1 cellular context compared by ENCODE assay signal in the genomic region with DNA sequence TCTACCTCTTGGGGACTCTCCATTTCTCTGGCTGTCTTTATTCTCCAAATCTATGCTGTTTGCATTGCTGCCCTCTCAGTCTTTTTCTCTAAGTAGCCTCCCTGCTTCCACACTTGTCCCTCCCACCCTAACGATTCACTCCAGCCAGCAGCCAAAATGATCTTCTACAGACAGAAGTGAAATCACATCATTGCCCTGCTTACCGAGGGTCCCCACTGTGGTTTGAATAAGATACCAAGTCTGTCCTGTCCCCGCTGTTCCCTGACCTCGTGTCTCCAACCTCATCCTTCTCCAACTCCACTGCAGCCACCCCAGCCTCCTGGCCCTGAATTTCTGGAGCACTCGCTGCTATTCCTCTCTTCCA.
A peak's percentile ranks its signal among the peaks of the same experiment; 100 is the strongest.
TF ChIP-seq lines count a peak whose summit lies in the region.

No MANE protein-coding gene starts in this region.

TF ChIP-seq in HepG2, 621 proteins besides CTCF, POLR2A, EP300 and RAD21:
- TF ChIP-seq ATF7-NPFF (CRISPR knock-in tag; IDR thresholded peaks at IDR 0.05; ENCODE audit: low read depth), result 0 out of 2 replicates have a peak, but pooled peaks have one; percentile 27
- TF ChIP-seq ZNF619 (CRISPR knock-in tag; IDR thresholded peaks at IDR 0.05), result 0 out of 2 replicates have a peak, but pooled peaks have one; percentile 56
- no peak for TF ChIP-seq POGZ (CRISPR knock-in tag; IDR thresholded peaks at IDR 0.05)
- TF ChIP-seq, protein P1, sequence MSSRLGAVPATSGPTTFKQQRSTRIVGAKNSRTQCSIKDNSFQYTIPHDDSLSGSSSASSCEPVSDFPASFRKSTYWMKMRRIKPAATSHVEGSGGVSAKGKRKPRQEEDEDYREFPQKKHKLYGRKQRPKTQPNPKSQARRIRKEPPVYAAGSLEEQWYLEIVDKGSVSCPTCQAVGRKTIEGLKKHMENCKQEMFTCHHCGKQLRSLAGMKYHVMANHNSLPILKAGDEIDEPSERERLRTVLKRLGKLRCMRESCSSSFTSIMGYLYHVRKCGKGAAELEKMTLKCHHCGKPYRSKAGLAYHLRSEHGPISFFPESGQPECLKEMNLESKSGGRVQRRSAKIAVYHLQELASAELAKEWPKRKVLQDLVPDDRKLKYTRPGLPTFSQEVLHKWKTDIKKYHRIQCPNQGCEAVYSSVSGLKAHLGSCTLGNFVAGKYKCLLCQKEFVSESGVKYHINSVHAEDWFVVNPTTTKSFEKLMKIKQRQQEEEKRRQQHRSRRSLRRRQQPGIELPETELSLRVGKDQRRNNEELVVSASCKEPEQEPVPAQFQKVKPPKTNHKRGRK (CRISPR knock-in tag; IDR thresholded peaks at IDR 0.05), result 0 out of 2 replicates have a peak, but pooled peaks have one; percentile 27
- TF ChIP-seq ZNF788 (CRISPR knock-in tag; IDR thresholded peaks at IDR 0.05; ENCODE audit: borderline replicate concordance), result 0 out of 2 replicates have a peak, but pooled peaks have one; percentile 16
- TF ChIP-seq SP4 (CRISPR knock-in tag; IDR thresholded peaks at IDR 0.05), result 0 out of 2 replicates have a peak, but pooled peaks have one; percentile 10
- TF ChIP-seq MAZ (IDR thresholded peaks at IDR 0.05; ENCODE audit: borderline replicate concordance, low read depth, low read length), result no peak
- TF ChIP-seq MAZ (CRISPR knock-in tag; IDR thresholded peaks at IDR 0.05; ENCODE audit: low read depth), result 0 out of 2 replicates have a peak, but pooled peaks have one; percentile 6
- TF ChIP-seq, protein P2, sequence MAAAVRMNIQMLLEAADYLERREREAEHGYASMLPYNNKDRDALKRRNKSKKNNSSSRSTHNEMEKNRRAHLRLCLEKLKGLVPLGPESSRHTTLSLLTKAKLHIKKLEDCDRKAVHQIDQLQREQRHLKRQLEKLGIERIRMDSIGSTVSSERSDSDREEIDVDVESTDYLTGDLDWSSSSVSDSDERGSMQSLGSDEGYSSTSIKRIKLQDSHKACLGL (CRISPR knock-in tag; IDR thresholded peaks at IDR 0.05), result peak; percentile 64; the same call in 1 of the 2 replicates
- no peak for TF ChIP-seq ZNF839 (CRISPR knock-in tag; IDR thresholded peaks at IDR 0.05; ENCODE audit: borderline replicate concordance)
- TF ChIP-seq ZNF607 (CRISPR knock-in tag; IDR thresholded peaks at IDR 0.05; ENCODE audit: borderline replicate concordance), result 0 out of 2 replicates have a peak, but pooled peaks have one; percentile 18
- TF ChIP-seq, protein P3, sequence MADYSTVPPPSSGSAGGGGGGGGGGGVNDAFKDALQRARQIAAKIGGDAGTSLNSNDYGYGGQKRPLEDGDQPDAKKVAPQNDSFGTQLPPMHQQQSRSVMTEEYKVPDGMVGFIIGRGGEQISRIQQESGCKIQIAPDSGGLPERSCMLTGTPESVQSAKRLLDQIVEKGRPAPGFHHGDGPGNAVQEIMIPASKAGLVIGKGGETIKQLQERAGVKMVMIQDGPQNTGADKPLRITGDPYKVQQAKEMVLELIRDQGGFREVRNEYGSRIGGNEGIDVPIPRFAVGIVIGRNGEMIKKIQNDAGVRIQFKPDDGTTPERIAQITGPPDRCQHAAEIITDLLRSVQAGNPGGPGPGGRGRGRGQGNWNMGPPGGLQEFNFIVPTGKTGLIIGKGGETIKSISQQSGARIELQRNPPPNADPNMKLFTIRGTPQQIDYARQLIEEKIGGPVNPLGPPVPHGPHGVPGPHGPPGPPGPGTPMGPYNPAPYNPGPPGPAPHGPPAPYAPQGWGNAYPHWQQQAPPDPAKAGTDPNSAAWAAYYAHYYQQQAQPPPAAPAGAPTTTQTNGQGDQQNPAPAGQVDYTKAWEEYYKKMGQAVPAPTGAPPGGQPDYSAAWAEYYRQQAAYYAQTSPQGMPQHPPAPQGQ (CRISPR knock-in tag; IDR thresholded peaks at IDR 0.05; ENCODE audit: borderline replicate concordance), result no peak
- 0 out of 2 replicates have a peak, but pooled peaks have one; percentile 28 for TF ChIP-seq ZNF572 (CRISPR knock-in tag; IDR thresholded peaks at IDR 0.05)
- TF ChIP-seq HNRNPH1 (optimal IDR thresholded peaks at IDR 0.05; ENCODE audit: low read depth, low read length), result peak; percentile 54
- TF ChIP-seq, protein P4, sequence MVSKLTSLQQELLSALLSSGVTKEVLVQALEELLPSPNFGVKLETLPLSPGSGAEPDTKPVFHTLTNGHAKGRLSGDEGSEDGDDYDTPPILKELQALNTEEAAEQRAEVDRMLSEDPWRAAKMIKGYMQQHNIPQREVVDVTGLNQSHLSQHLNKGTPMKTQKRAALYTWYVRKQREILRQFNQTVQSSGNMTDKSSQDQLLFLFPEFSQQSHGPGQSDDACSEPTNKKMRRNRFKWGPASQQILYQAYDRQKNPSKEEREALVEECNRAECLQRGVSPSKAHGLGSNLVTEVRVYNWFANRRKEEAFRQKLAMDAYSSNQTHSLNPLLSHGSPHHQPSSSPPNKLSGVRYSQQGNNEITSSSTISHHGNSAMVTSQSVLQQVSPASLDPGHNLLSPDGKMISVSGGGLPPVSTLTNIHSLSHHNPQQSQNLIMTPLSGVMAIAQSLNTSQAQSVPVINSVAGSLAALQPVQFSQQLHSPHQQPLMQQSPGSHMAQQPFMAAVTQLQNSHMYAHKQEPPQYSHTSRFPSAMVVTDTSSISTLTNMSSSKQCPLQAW (CRISPR knock-in tag; IDR thresholded peaks at IDR 0.05), result peak; percentile 48; the same call in 1 of the 2 replicates
- TF ChIP-seq, protein P5, sequence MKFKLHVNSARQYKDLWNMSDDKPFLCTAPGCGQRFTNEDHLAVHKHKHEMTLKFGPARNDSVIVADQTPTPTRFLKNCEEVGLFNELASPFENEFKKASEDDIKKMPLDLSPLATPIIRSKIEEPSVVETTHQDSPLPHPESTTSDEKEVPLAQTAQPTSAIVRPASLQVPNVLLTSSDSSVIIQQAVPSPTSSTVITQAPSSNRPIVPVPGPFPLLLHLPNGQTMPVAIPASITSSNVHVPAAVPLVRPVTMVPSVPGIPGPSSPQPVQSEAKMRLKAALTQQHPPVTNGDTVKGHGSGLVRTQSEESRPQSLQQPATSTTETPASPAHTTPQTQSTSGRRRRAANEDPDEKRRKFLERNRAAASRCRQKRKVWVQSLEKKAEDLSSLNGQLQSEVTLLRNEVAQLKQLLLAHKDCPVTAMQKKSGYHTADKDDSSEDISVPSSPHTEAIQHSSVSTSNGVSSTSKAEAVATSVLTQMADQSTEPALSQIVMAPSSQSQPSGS (CRISPR knock-in tag; IDR thresholded peaks at IDR 0.05), result no peak
- TF ChIP-seq, protein P6, sequence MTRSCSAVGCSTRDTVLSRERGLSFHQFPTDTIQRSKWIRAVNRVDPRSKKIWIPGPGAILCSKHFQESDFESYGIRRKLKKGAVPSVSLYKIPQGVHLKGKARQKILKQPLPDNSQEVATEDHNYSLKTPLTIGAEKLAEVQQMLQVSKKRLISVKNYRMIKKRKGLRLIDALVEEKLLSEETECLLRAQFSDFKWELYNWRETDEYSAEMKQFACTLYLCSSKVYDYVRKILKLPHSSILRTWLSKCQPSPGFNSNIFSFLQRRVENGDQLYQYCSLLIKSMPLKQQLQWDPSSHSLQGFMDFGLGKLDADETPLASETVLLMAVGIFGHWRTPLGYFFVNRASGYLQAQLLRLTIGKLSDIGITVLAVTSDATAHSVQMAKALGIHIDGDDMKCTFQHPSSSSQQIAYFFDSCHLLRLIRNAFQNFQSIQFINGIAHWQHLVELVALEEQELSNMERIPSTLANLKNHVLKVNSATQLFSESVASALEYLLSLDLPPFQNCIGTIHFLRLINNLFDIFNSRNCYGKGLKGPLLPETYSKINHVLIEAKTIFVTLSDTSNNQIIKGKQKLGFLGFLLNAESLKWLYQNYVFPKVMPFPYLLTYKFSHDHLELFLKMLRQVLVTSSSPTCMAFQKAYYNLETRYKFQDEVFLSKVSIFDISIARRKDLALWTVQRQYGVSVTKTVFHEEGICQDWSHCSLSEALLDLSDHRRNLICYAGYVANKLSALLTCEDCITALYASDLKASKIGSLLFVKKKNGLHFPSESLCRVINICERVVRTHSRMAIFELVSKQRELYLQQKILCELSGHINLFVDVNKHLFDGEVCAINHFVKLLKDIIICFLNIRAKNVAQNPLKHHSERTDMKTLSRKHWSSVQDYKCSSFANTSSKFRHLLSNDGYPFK (CRISPR knock-in tag; IDR thresholded peaks at IDR 0.05; ENCODE audit: borderline replicate concordance), result 0 out of 2 replicates have a peak, but pooled peaks have one; percentile 43
- no peak for TF ChIP-seq EEA1 (CRISPR knock-in tag; IDR thresholded peaks at IDR 0.05; ENCODE audit: borderline replicate concordance)
- TF ChIP-seq HHEX (CRISPR knock-in tag; IDR thresholded peaks at IDR 0.05), result no peak
- peak; percentile 52; the same call in 1 of the 2 replicates for TF ChIP-seq ZNF333 (CRISPR knock-in tag; IDR thresholded peaks at IDR 0.05; ENCODE audit: borderline replicate concordance)
- TF ChIP-seq ZNF747 (CRISPR knock-in tag; IDR thresholded peaks at IDR 0.05; ENCODE audit: borderline replicate concordance), result peak; percentile 30; the same call in 1 of the 2 replicates
- no peak for TF ChIP-seq CCAR2 (optimal IDR thresholded peaks at IDR 0.05; ENCODE audit: low read depth, low read length)
- TF ChIP-seq KLF15 (CRISPR knock-in tag; IDR thresholded peaks at IDR 0.05; ENCODE audit: borderline replicate concordance), result 0 out of 2 replicates have a peak, but pooled peaks have one; percentile 25
- TF ChIP-seq, protein P7, sequence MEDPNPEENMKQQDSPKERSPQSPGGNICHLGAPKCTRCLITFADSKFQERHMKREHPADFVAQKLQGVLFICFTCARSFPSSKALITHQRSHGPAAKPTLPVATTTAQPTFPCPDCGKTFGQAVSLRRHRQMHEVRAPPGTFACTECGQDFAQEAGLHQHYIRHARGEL (CRISPR knock-in tag; IDR thresholded peaks at IDR 0.05), result peak; percentile 56; the same call in 1 of the 2 replicates
- peak; percentile 74; the same call in 1 of the 2 replicates for TF ChIP-seq CAMTA2 (CRISPR knock-in tag; IDR thresholded peaks at IDR 0.05; ENCODE audit: borderline replicate concordance)
- TF ChIP-seq CHCHD3 (CRISPR knock-in tag; IDR thresholded peaks at IDR 0.05), result 0 out of 2 replicates have a peak, but pooled peaks have one; percentile 37
